In genomic region chr12:57621497-57622292, GRCh38 we compare ENCODE assay signal across 8 cellular contexts. TPM values are rescaled to one million over a fixed set of nuclear protein-coding genes. Genes with fewer than 3 reads are reported as not detected.
DNase-seq lines count a peak whose midpoint lies in the region; ATAC-seq and TF ChIP-seq lines count a peak whose summit lies in the region.

No MANE protein-coding gene starts in this region.

- peak; percentile 90 for TF ChIP-seq CTCF in GM10266 (IDR thresholded peaks at IDR 0.05; ENCODE audit: control insufficient read depth, insufficient read depth, low read depth, missing control alignments)
- peak; percentile 98 for TF ChIP-seq CTCF in brain (conservative IDR thresholded peaks at IDR 0.05)

- H3K9me3 Mint-ChIP-seq in brain, result peaks cover 0 to 8% (median 0%) of the 10 kb centered on the region in 5 experiments

- H3K4me3 Mint-ChIP-seq in T-helper 17 cell (peak overlapping the region; percentile 92), brain (peak overlapping the region; percentile 83 to 85 (median 85))

- ATAC-seq in T-helper 17 cell, result peak; percentile 69

- H3K36me3 Mint-ChIP-seq in T-helper 17 cell (ENCODE audit: low read depth) (peaks cover 16% of the 10 kb centered on the region), brain (peaks cover 23% of the 10 kb centered on the region)

- H3K27ac Mint-ChIP-seq in T-helper 17 cell (no peak overlapping the region), brain (peak overlapping the region in 4 of 5 experiments; percentile 5 to 67 (median 41))

- H3K4me1 Mint-ChIP-seq in T-helper 17 cell (peaks cover 29% of the 10 kb centered on the region), brain (peaks cover 25% of the 10 kb centered on the region)

- DNase-seq in GM10266 (ENCODE audit: extremely low spot score) (peak; percentile 86), HT-29 (ENCODE audit: low spot score) (peak; percentile 23), T-helper 17 cell (peak; percentile 39 to 54 (median 45)), iPS-NIHi11 (ENCODE audit: low spot score) (peak; percentile 91), MV-4-11 (lab: John Stamatoyannopoulos, UW) (no peak), HPDE6-E6E7 (ENCODE audit: extremely low spot score) (no peak)
- peak; percentile 79 for DNase-seq in stimulated activated CD4-positive, alpha-beta T cell treated with anti-CD3 and anti-CD28 coated beads, Interleukin-15, amount 100 ng/mL, for 24 hours

- H3K27me3 Mint-ChIP-seq in T-helper 17 cell (peaks cover 96% of the 10 kb centered on the region), brain (peaks cover 76% of the 10 kb centered on the region)

- H3K9me3 ChIP-seq in T-helper 17 cell (ENCODE audit: control insufficient read depth, low read length, poor library complexity, severe bottlenecking), result no peaks in the 10 kb centered on the region

RNA-seq across cellular contexts. Expression of gene ARHGEF25, which starts 10.5 kb away (rescaled TPM):
- total RNA-seq in HT-29 (2014; rRNA removed; shearing (Covaris generic)), result 0.25 TPM in 1 of 2 replicates, not detected in the other
- 1 to 10 TPM in 1 of 2 donors, under 1 TPM in 1; 0.37 to 1.2 TPM for total RNA-seq in T-helper 17 cell
- 47.2 TPM for polyA plus RNA-seq in brain (ENCODE audit: insufficient read depth, low read depth, low replicate concordance)

RNA-seq across cellular contexts. Expression of gene B4GALNT1, which starts 11.3 kb away (rescaled TPM):
- total RNA-seq in HT-29 (2014; rRNA removed; shearing (Covaris generic)), result 3.1 and 5.8 TPM in 2 replicates
- not detected for total RNA-seq in T-helper 17 cell
- polyA plus RNA-seq in brain (ENCODE audit: insufficient read depth, low read depth, low replicate concordance), result 42.2 TPM

RNA-seq across cellular contexts. Expression of gene DTX3, which starts 17.1 kb away (rescaled TPM):
- not detected in 2 replicates for total RNA-seq in HT-29 (2014; rRNA removed; shearing (Covaris generic))
- total RNA-seq in T-helper 17 cell, result 10 to 100 TPM; 24.4 to 32.8 TPM
- 100 TPM for polyA plus RNA-seq in brain (ENCODE audit: insufficient read depth, low read depth, low replicate concordance)

RNA-seq across cellular contexts. Expression of gene PIP4K2C, which starts 30.7 kb away (rescaled TPM):
- total RNA-seq in HT-29 (2014; rRNA removed; shearing (Covaris generic)), result 30.8 and 37.2 TPM in 2 replicates
- 10 to 100 TPM; 28.9 to 32.2 TPM for total RNA-seq in T-helper 17 cell
- 43.7 TPM for polyA plus RNA-seq in brain (ENCODE audit: insufficient read depth, low read depth, low replicate concordance)

Comparison
In these comparisons a context has a peak if more than half of its experiments do, and no peak if none do; other contexts are left out.
1. DNase-seq: peak in GM10266 (single experiment), HT-29 (single experiment), T-helper 17 cell (3 of 3), iPS-NIHi11 (single experiment) and stimulated activated CD4-positive, alpha-beta T cell treated with anti-CD3 and anti-CD28 coated beads, Interleukin-15, amount 100 ng/mL, for 24 hours (single experiment); none in MV-4-11 (single experiment) and HPDE6-E6E7 (single experiment).
2. RNA of gene DTX3, which starts 17.1 kb away (total RNA-seq): 24.4 to 32.8 TPM in T-helper 17 cell; not detected in HT-29; every median in the first group is over 10 times any median in the second.